ENCODE assay signal across 9 cellular contexts in genomic region chr6:34143884-34144580, GRCh38. TPM values are rescaled to one million over a fixed set of nuclear protein-coding genes. Genes with fewer than 3 reads are reported as not detected.
DNase-seq lines count a peak whose midpoint lies in the region; ATAC-seq and TF ChIP-seq lines count a peak whose summit lies in the region.
"Had no signal": no experiment of that assay in that cellular context is flagged by ENCODE, and none has a peak within 500 bp of the region (broad histone marks: within the 10 kb centered on the region; RNA-seq: fewer than 3 reads in every experiment).

No MANE protein-coding gene starts in this region.

- H3K36me3 ChIP-seq in cardiac muscle cell (no peaks in the 10 kb centered on the region), stomach (no peaks in the 10 kb centered on the region)
- H3K36me3 ChIP-seq: uterus had no signal

- H3K27ac ChIP-seq in cardiac muscle cell (no peak overlapping the region), stomach (no peak overlapping the region)
- H3K27ac ChIP-seq: uterus had no signal

- in situ Hi-C loops in astrocyte of the cerebellum (cut with HindIII; ENCODE audit: low sequenced_read_pairs) = loop anchor here (5.0 kb wide), 4 partner anchors 52 to 402 kb away; no protein-coding TSS in a partner anchor

- H3K4me3 ChIP-seq in cardiac muscle cell (peak overlapping the region; percentile 51), astrocyte of the cerebellum (ENCODE audit: low read depth, low read length) (peak overlapping the region; percentile 27), stomach (peak overlapping the region; percentile 40 to 52 (median 44))

- H3K4me1 ChIP-seq in cardiac muscle cell (ENCODE audit: low read depth) (peaks cover 12% of the 10 kb centered on the region), stomach (peaks cover 27 to 41% (median 33%) of the 10 kb centered on the region in 4 donors)

- DNase-seq in cardiac muscle cell (ENCODE audit: low read depth in 1 of 2, low spot score in 1 of 2) (peak; percentile 5 to 81), left cardiac atrium (no peak), RPMI8226 (peak; percentile 73), astrocyte of the cerebellum (ENCODE audit: low read depth) (no peak), myocyte (ENCODE audit: low read depth) (peak; percentile 39), stomach (no peak), left lobe of liver (ENCODE audit: low spot score) (no peak)

- no peak for TF ChIP-seq POLR2A in stomach (IDR thresholded peaks at IDR 0.05)

- peaks cover 46% of the 10 kb centered on the region for H3K27me3 ChIP-seq in cardiac muscle cell
- H3K27me3 ChIP-seq in stomach = peaks cover 16 to 98% (median 79%) of the 10 kb centered on the region in 3 donors

- TF ChIP-seq CTCF in cardiac muscle cell (IDR thresholded peaks at IDR 0.05; ENCODE audit: low read depth, low read length) (no peak), astrocyte of the cerebellum (IDR thresholded peaks at IDR 0.05; ENCODE audit: low read depth, low read length, missing control alignments) (peak; percentile 12), stomach (IDR thresholded peaks at IDR 0.05) (no peak)

- no peaks in the 10 kb centered on the region for H3K9me3 ChIP-seq in cardiac muscle cell (ENCODE audit: low read depth)
- H3K9me3 ChIP-seq in stomach = no peaks in the 10 kb centered on the region
- H3K9me3 ChIP-seq: uterus had no signal

- ATAC-seq in left cardiac atrium = no peak
- no peak for ATAC-seq in left lobe of liver
- no peak for ATAC-seq in GM19397 (IDR thresholded peaks at IDR 0.05; ENCODE audit: unreplicated experiment)

- TF ChIP-seq EP300 in stomach (IDR thresholded peaks at IDR 0.05) = no peak

- 0 to 3% (median 1%) methylated on average over 12 to 63 of the region's 63 CpGs for WGBS in stomach, 5 donors

- intact Hi-C loops in left cardiac atrium (cut with DNase I) = no loop called here
- intact Hi-C loops in stomach (cut with DNase I; ENCODE audit: low total_unique reads) = no loop called here

RNA-seq across cellular contexts. Expression of gene GRM4, which starts 1.9 kb away (rescaled TPM):
- total RNA-seq in cardiac muscle cell = 0.25 and 0.42 TPM in 2 replicates
- polyA plus RNA-seq in cardiac muscle cell = 0.22 and 0.31 TPM in 2 replicates
- total RNA-seq in left cardiac atrium = not detected
- total RNA-seq in myocyte = 0.19 and 0.26 TPM in 2 replicates
- 0.24 TPM for polyA plus RNA-seq in myocyte (2012)
- total RNA-seq in stomach = under 1 TPM in 1 of 5 donors, not detected in 4; 0.55 TPM
- not detected for polyA plus RNA-seq in stomach
- total RNA-seq in left lobe of liver = not detected

Comparison
In these comparisons a context has a peak if more than half of its experiments do, and no peak if none do; other contexts are left out.
1. DNase-seq: peak in cardiac muscle cell (2 of 2), RPMI8226 (single experiment) and myocyte (single experiment); none in left cardiac atrium (single experiment), astrocyte of the cerebellum (single experiment), stomach (single experiment) and left lobe of liver (single experiment).
2. Peak in every context shown above with its lines, with median percentiles within 50 percentile points of each other: H3K4me3 ChIP-seq.